Comparison of ENCODE assay signal across 16 cellular contexts in the genomic region with DNA sequence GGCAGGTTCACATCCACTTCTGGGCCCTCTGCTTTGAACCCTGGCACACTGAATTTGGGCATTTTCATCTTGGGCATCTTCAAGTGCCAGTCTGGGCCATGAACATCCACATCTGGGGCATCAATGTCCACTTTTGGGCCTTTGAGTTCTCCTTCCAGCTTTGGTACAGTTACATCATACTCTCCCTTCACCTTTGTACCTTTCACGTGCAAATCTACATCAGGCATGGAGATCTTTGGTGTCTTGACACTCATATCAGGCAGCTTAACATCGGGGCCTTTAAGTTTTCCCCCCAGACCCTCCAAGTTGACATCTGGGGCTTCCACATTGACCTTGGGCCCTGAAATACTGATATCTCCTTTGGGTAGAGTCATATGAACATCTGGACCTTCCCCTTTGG.
"Had no signal": no experiment of that assay in that cellular context is flagged by ENCODE, and none has a peak within 500 bp of the region (broad histone marks: within the 10 kb centered on the region; RNA-seq: fewer than 3 reads in every experiment).

No MANE protein-coding gene starts in this region.

- H3K4me3 ChIP-seq: dorsolateral prefrontal cortex, left ventricle myocardium inferior, psoas muscle, spleen had no signal

- DNase-seq: activated CD4-positive, alpha-beta memory T cell treated with anti-CD3 and anti-CD28 coated beads, Interleukin-2, amount 10 ng/mL, durations not matched to agents 7 days and 5 days; activated CD4-positive, alpha-beta T cell treated with anti-CD3 and anti-CD28 coated beads for 1 hour; activated effector memory CD4-positive, alpha-beta T cell treated with anti-CD3 and anti-CD28 coated beads, Interleukin-2, amount 50 U/mL, for 16 hours; brain microvascular endothelial cell; dorsolateral prefrontal cortex; foreskin melanocyte; head of caudate nucleus; left ventricle myocardium inferior; mesendoderm; psoas muscle; spleen; stimulated activated CD4-positive, alpha-beta T cell treated with anti-CD3 and anti-CD28 coated beads, Interleukin-1b, Interleukin-23, amount 100 ng/mL, for 48 hours; stimulated activated naive CD4-positive, alpha-beta T cell; T1000; trophoblast cell had no signal

- H3K9me3 Mint-ChIP-seq: activated CD4-positive, alpha-beta memory T cell treated with anti-CD3 and anti-CD28 coated beads, Interleukin-2, amount 10 ng/mL, durations not matched to agents 7 days and 5 days; activated naive CD4-positive, alpha-beta T cell treated with anti-CD3 and anti-CD28 coated beads, Interleukin-2, amount 50 U/mL, for 72 hours had no signal

- H3K27me3 ChIP-seq: brain microvascular endothelial cell, dorsolateral prefrontal cortex, spleen had no signal

- H3K9me3 ChIP-seq: left ventricle myocardium inferior, psoas muscle, spleen had no signal

- H3K27ac Mint-ChIP-seq: activated naive CD4-positive, alpha-beta T cell treated with anti-CD3 and anti-CD28 coated beads, Interleukin-2, amount 50 U/mL, for 72 hours had no signal

- H3K4me3 Mint-ChIP-seq: activated CD4-positive, alpha-beta memory T cell treated with anti-CD3 and anti-CD28 coated beads, Interleukin-2, amount 10 ng/mL, durations not matched to agents 7 days and 5 days had no signal

- H3K27ac ChIP-seq: brain microvascular endothelial cell, dorsolateral prefrontal cortex, left ventricle myocardium inferior, psoas muscle, spleen had no signal

- H3K27me3 Mint-ChIP-seq: activated CD4-positive, alpha-beta memory T cell treated with anti-CD3 and anti-CD28 coated beads, Interleukin-2, amount 10 ng/mL, durations not matched to agents 7 days and 5 days had no signal
